Comparison of ENCODE assay signal across 8 cellular contexts in genomic region chr12:132828706-132829534, GRCh38.
DNase-seq lines count a peak whose midpoint lies in the region; ATAC-seq and TF ChIP-seq lines count a peak whose summit lies in the region.

GOLGA3 (minus strand) TSS chr12:132828869; CDS start chr12:132822128, 6,741 bp downstream.

- no peak for TF ChIP-seq CTCF in AG09319 (IDR thresholded peaks at IDR 0.05; ENCODE audit: low read depth, low read length)

- peak; percentile 84 for ATAC-seq in GM19035 (IDR thresholded peaks at IDR 0.05; ENCODE audit: unreplicated experiment)
- peak; percentile 90 for ATAC-seq in HG03342 (IDR thresholded peaks at IDR 0.05; ENCODE audit: unreplicated experiment)

- DNase-seq in AG09319 (ENCODE audit: extremely low read depth, low read depth): peak; percentile 86
- DNase-seq in NCI-H446 (lab: John Stamatoyannopoulos, UW): peak; percentile 79 to 92
- peak; percentile 93 for DNase-seq in activated CD4-positive, CD25-positive, alpha-beta regulatory T cell treated with anti-CD3 and anti-CD28 coated beads, Interleukin-2, amount 50 U/mL, for 16 hours (ENCODE audit: low read depth, low spot score)
- peak; percentile 94 for DNase-seq in central memory CD4-positive, alpha-beta T cell
- peak; percentile 97 for DNase-seq in islet precursor cell
- DNase-seq in stimulated activated CD4-positive, alpha-beta T cell treated with anti-CD3 and anti-CD28 coated beads, Interleukin-12 subunit alpha, Interleukin-12 subunit beta, amount 100 ng/mL, for 4 hours: peak; percentile 95

Comparison
In these comparisons a context has a peak if more than half of its experiments do, and no peak if none do; other contexts are left out.
1. Peak in every context shown above with its lines: DNase-seq and ATAC-seq.